9 cellular contexts compared by ENCODE assay signal in the genomic region with DNA sequence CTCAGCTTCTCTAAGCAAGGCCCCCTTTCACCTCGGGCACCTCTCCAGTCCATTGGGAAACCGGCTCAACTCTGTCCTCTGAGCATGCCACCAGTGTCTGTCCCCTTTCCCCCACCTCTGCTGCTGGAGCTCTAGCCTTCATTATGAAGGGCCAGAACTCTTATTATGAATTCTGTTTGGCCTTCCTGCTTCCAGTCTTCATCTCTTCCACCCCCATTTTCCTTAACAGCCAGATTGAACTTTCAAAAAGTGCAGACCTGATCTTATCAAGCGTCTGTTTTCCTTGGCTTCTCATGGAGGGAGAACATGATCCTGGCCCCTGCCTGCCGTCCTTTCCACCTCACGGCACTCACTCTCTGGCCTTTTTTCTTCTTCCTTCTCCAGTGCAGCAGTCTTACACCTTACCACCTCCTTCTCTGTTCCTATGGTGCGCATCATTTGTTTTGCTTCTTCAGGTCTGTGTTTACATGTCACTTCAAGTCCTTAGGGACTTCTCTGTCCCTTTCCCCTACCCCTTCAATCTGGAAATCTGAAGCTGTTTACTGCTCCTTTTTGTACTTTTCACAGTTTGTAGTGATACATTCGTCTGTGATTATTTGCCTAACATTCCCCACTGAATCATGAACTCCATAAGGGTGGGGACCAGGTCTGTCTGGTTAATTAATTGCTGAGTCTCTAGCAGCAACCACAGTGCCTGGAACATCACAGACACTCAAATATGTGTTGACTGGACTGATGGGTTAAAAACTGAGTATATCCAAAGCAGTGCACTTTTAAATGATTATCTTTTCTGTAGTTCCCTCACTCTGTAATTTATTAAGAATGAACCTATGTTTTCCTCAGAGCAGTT. TPM values are rescaled to one million over a fixed set of nuclear protein-coding genes. Genes with fewer than 3 reads are reported as not detected.
DNase-seq lines count a peak whose midpoint lies in the region; ATAC-seq and TF ChIP-seq lines count a peak whose summit lies in the region.
"Had no signal": no experiment of that assay in that cellular context is flagged by ENCODE, and none has a peak within 500 bp of the region (broad histone marks: within the 10 kb centered on the region; RNA-seq: fewer than 3 reads in every experiment).

No MANE protein-coding gene starts in this region.

- H3K4me1 Mint-ChIP-seq in stimulated activated effector memory CD8-positive, alpha-beta T cell treated with anti-CD3 and anti-CD28 coated beads, Interleukin-12 subunit alpha, Interleukin-12 subunit beta, amount 100 ng/mL, for 72 hours: peaks cover 52% of the 10 kb centered on the region

- peak overlapping the region; percentile 80 to 87 for H3K27ac ChIP-seq in ascending aorta

- DNase-seq in ascending aorta (ENCODE audit: low spot score in 2 of 2) (no peak), iris pigment epithelial cell (ENCODE audit: low read depth) (peak; percentile 46), amniotic stem cell (lab: John Stamatoyannopoulos, UW) (no peak), retina (no peak)
- DNase-seq in stimulated activated effector memory CD8-positive, alpha-beta T cell treated with anti-CD3 and anti-CD28 coated beads, Interleukin-12 subunit alpha, Interleukin-12 subunit beta, amount 100 ng/mL, for 72 hours (ENCODE audit: low spot score in 2 of 2): no peak
- DNase-seq: activated CD4-positive, alpha-beta T cell treated with anti-CD3 and anti-CD28 coated beads for 4 hours; NCI-H2107 had no signal

- TF ChIP-seq CTCF in ascending aorta (IDR thresholded peaks at IDR 0.05): no peak

- H3K9me3 Mint-ChIP-seq in stimulated activated effector memory CD8-positive, alpha-beta T cell treated with anti-CD3 and anti-CD28 coated beads, Interleukin-12 subunit alpha, Interleukin-12 subunit beta, amount 100 ng/mL, for 72 hours: no peaks in the 10 kb centered on the region

- H3K9me3 ChIP-seq in ascending aorta: no peaks in the 10 kb centered on the region

- peaks cover 25 to 59% of the 10 kb centered on the region in 2 donors for H3K4me1 ChIP-seq in ascending aorta

- H3K4me3 ChIP-seq in ascending aorta: peak overlapping the region in 1 of 2 donors; percentile 19

- H3K36me3 ChIP-seq in ascending aorta: peaks cover 9 to 11% of the 10 kb centered on the region in 2 donors

- intact Hi-C loops in ascending aorta (cut with DNase I): no loop called here

- no peaks in the 10 kb centered on the region for H3K27me3 ChIP-seq in ascending aorta

- peaks cover 10% of the 10 kb centered on the region for H3K36me3 Mint-ChIP-seq in stimulated activated effector memory CD8-positive, alpha-beta T cell treated with anti-CD3 and anti-CD28 coated beads, Interleukin-12 subunit alpha, Interleukin-12 subunit beta, amount 100 ng/mL, for 72 hours

- H3K27ac Mint-ChIP-seq in stimulated activated effector memory CD8-positive, alpha-beta T cell treated with anti-CD3 and anti-CD28 coated beads, Interleukin-12 subunit alpha, Interleukin-12 subunit beta, amount 100 ng/mL, for 72 hours: peak overlapping the region; percentile 85

- ATAC-seq in HG03135 (IDR thresholded peaks at IDR 0.05; ENCODE audit: unreplicated experiment) (peak; percentile 20), GM21576 (IDR thresholded peaks at IDR 0.05; ENCODE audit: unreplicated experiment) (no peak)
- no peak for ATAC-seq in stimulated activated effector memory CD8-positive, alpha-beta T cell treated with anti-CD3 and anti-CD28 coated beads, Interleukin-12 subunit alpha, Interleukin-12 subunit beta, amount 100 ng/mL, for 72 hours

- no peak overlapping the region for H3K4me3 Mint-ChIP-seq in stimulated activated effector memory CD8-positive, alpha-beta T cell treated with anti-CD3 and anti-CD28 coated beads, Interleukin-12 subunit alpha, Interleukin-12 subunit beta, amount 100 ng/mL, for 72 hours

RNA-seq across cellular contexts. Expression of a gene that starts 55.8 kb away (rescaled TPM):
- 44.1 TPM for total RNA-seq in ascending aorta
